In the genomic region with DNA sequence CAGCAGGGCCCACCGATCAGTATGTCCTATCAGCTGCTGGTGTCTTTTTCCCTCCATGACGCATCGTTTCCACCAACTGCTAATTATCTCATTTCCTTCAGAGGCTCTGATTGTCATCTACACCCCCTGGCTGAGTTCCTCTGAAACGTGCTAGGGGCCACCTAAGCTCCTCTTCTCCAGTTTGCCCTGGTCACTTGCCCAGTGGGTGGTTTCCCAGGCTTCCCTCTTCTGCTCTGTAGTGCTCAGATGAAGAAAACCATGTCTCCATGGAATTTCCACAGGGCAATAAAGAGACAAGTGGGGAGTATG, we compare ENCODE assay signal across 25 cellular contexts.
A peak's percentile ranks its signal among the peaks of the same experiment; 100 is the strongest.
DNase-seq lines count a peak whose midpoint lies in the region; ATAC-seq and TF ChIP-seq lines count a peak whose summit lies in the region.
"Had no signal": no experiment of that assay in that cellular context is flagged by ENCODE, and none has a peak within 500 bp of the region (broad histone marks: within the 10 kb centered on the region; RNA-seq: fewer than 3 reads in every experiment).

No MANE protein-coding gene starts in this region.

- no peak overlapping the region for H3K4me3 Mint-ChIP-seq in type B pancreatic cell
- H3K4me3 Mint-ChIP-seq in naive thymus-derived CD8-positive, alpha-beta T cell, result no peak overlapping the region
- H3K4me3 Mint-ChIP-seq: activated CD4-positive, alpha-beta T cell treated with anti-CD3 and anti-CD28 coated beads, Interleukin-2, amount 10 ng/mL, durations not matched to agents 7 days and 5 days; activated naive CD4-positive, alpha-beta T cell treated with anti-CD3 and anti-CD28 coated beads for 36 hours; brain; GM23338 had no signal

- no peaks in the 10 kb centered on the region for H3K36me3 ChIP-seq in mucosa of descending colon (ENCODE audit: low read depth)
- H3K36me3 ChIP-seq: WERI-Rb-1 had no signal

- no peaks in the 10 kb centered on the region for H3K36me3 Mint-ChIP-seq in type B pancreatic cell
- H3K36me3 Mint-ChIP-seq in naive thymus-derived CD8-positive, alpha-beta T cell, result no peaks in the 10 kb centered on the region
- H3K36me3 Mint-ChIP-seq: brain had no signal

- H3K9me3 Mint-ChIP-seq in type B pancreatic cell, result no peaks in the 10 kb centered on the region
- no peaks in the 10 kb centered on the region for H3K9me3 Mint-ChIP-seq in naive thymus-derived CD8-positive, alpha-beta T cell
- H3K9me3 Mint-ChIP-seq: activated CD4-positive, alpha-beta T cell treated with anti-CD3 and anti-CD28 coated beads, Interleukin-2, amount 10 ng/mL, durations not matched to agents 7 days and 5 days; activated naive CD4-positive, alpha-beta T cell treated with anti-CD3 and anti-CD28 coated beads for 36 hours; brain; GM23338 had no signal

- H3K4me1 ChIP-seq in mucosa of descending colon (ENCODE audit: low read depth), result no peaks in the 10 kb centered on the region

- POLR2A ChIA-PET in naive thymus-derived CD8-positive, alpha-beta T cell (lab: Charles Lee), result no interaction called here

- in situ Hi-C loops in KBM-7 (cut with MboI; ENCODE audit: low pct_unique_long_range_greater_than_20kb, low sequenced_read_pairs), result no loop called here

- DNase-seq in KBM-7 (peak; percentile 25), lung microvascular endothelial cell (ENCODE audit: low read depth in 2 of 2) (peak; percentile 77 to 84), type B pancreatic cell (ENCODE audit: extremely low spot score, unreplicated experiment) (peak; percentile 20), mucosa of descending colon (no peak), DMS153 (lab: John Stamatoyannopoulos, UW) (no peak)
- DNase-seq in naive thymus-derived CD8-positive, alpha-beta T cell, result no peak
- DNase-seq: activated CD4-positive, alpha-beta T cell treated with anti-CD3 and anti-CD28 coated beads, Interleukin-2, amount 10 ng/mL, durations not matched to agents 7 days and 5 days; activated naive CD4-positive, alpha-beta T cell treated with anti-CD3 and anti-CD28 coated beads for 36 hours; amniotic stem cell; DMS79 treated with DMSO at 0.1 percent for 48 hours; GDM1; IMR-90; NCI-H146; NCI-H226; NCI-H526 treated with DMSO at 0.1 percent for 48 hours; NK-92 treated with Interleukin-12 subunit alpha and Interleukin-12 subunit beta, amount 100 ng/mL, for 24 hours; PC-9; sigmoid colon; stimulated activated CD4-positive, alpha-beta T cell treated with anti-CD3 and anti-CD28 coated beads, Interleukin-4, amount 100 ng/mL, for 24 hours; WERI-Rb-1 had no signal

- ATAC-seq in naive thymus-derived CD8-positive, alpha-beta T cell, result no peak
- ATAC-seq in mucosa of descending colon, result no peak
- ATAC-seq: GM23338 had no signal

- peaks cover 3% of the 10 kb centered on the region for H3K27me3 Mint-ChIP-seq in type B pancreatic cell
- peaks cover 0 to 5% (median 1%) of the 10 kb centered on the region in 5 donors for H3K27me3 Mint-ChIP-seq in naive thymus-derived CD8-positive, alpha-beta T cell
- H3K27me3 Mint-ChIP-seq: activated CD4-positive, alpha-beta T cell treated with anti-CD3 and anti-CD28 coated beads, Interleukin-2, amount 10 ng/mL, durations not matched to agents 7 days and 5 days had no signal

- TF ChIP-seq CTCF in VCaP (conservative IDR thresholded peaks at IDR 0.05), result no peak
- TF ChIP-seq CTCF in type B pancreatic cell (conservative IDR thresholded peaks at IDR 0.05), result no peak
- TF ChIP-seq CTCF in mucosa of descending colon (IDR thresholded peaks at IDR 0.05), result no peak

- no peak overlapping the region for H3K4me3 ChIP-seq in mucosa of descending colon
- H3K4me3 ChIP-seq: GM23338, PC-9, sigmoid colon, SK-N-MC, tibial nerve had no signal

- H3K27ac Mint-ChIP-seq in type B pancreatic cell, result no peak overlapping the region
- H3K27ac Mint-ChIP-seq in naive thymus-derived CD8-positive, alpha-beta T cell, result no peak overlapping the region
- H3K27ac Mint-ChIP-seq: activated CD4-positive, alpha-beta T cell treated with anti-CD3 and anti-CD28 coated beads, Interleukin-2, amount 10 ng/mL, durations not matched to agents 7 days and 5 days; activated naive CD4-positive, alpha-beta T cell treated with anti-CD3 and anti-CD28 coated beads for 36 hours; brain; GM23338 had no signal

- no peaks in the 10 kb centered on the region for H3K9me3 ChIP-seq in mucosa of descending colon
- H3K9me3 ChIP-seq: sigmoid colon, tibial nerve had no signal

- H3K4me1 Mint-ChIP-seq in type B pancreatic cell (ENCODE audit: unreplicated experiment), result peaks cover 6% of the 10 kb centered on the region
- peaks cover 0 to 4% (median 0%) of the 10 kb centered on the region in 4 donors for H3K4me1 Mint-ChIP-seq in naive thymus-derived CD8-positive, alpha-beta T cell
- H3K4me1 Mint-ChIP-seq: activated CD4-positive, alpha-beta T cell treated with anti-CD3 and anti-CD28 coated beads, Interleukin-2, amount 10 ng/mL, durations not matched to agents 7 days and 5 days had no signal

- intact Hi-C loops in mucosa of descending colon (cut with DNase I, micrococcal nuclease), result no loop called here

- peak overlapping the region; percentile 76 for H3K27ac ChIP-seq in VCaP
- H3K27ac ChIP-seq: PC-9, sigmoid colon, SK-N-MC, tibial nerve, WERI-Rb-1 had no signal

Comparison
In these comparisons a context has a peak if more than half of its experiments do, and no peak if none do; other contexts are left out.
1. DNase-seq: peak in KBM-7 (single experiment), lung microvascular endothelial cell (2 of 2) and type B pancreatic cell (single experiment); none in naive thymus-derived CD8-positive, alpha-beta T cell (0 of 10), mucosa of descending colon (0 of 3) and DMS153 (single experiment).